ENCODE assay signal across 21 cellular contexts in genomic region chr2:170181602-170182001, GRCh38. TPM values are rescaled to one million over a fixed set of nuclear protein-coding genes. Genes with fewer than 3 reads are reported as not detected.
"Had no signal": no experiment of that assay in that cellular context is flagged by ENCODE, and none has a peak within 500 bp of the region (broad histone marks: within the 10 kb centered on the region; RNA-seq: fewer than 3 reads in every experiment).

No MANE protein-coding gene starts in this region.

- H3K36me3 ChIP-seq: heart left ventricle, ovary had no signal

- H3K27ac ChIP-seq: dorsolateral prefrontal cortex, heart left ventricle, ovary had no signal

- H3K4me3 ChIP-seq: dorsolateral prefrontal cortex, heart left ventricle, mucosa of descending colon, ovary had no signal

- ATAC-seq: heart left ventricle; left lobe of liver; mucosa of descending colon; naive thymus-derived CD8-positive, alpha-beta T cell; right cardiac atrium had no signal

- H3K4me3 Mint-ChIP-seq: naive thymus-derived CD8-positive, alpha-beta T cell; neural crest cell; type B pancreatic cell had no signal

- H3K9me3 ChIP-seq: mucosa of descending colon, ovary had no signal

- H3K27ac Mint-ChIP-seq: progenitor cell of endocrine pancreas, type B pancreatic cell had no signal

- DNase-seq: cortex of kidney; dorsolateral prefrontal cortex; effector CD8-positive, alpha-beta T cell; heart left ventricle; hypothalamus; mammary epithelial cell; mucosa of descending colon; naive thymus-derived CD8-positive, alpha-beta T cell; nucleus accumbens; ovary; right cardiac atrium; small intestine; stimulated activated CD4-positive, alpha-beta T cell treated with anti-CD3 and anti-CD28 coated beads, Interleukin-2, amount 100 ng/mL, for 48 hours; stimulated activated naive CD4-positive, alpha-beta T cell treated with Interleukin-2 at 50 U/mL for 16 hours had no signal

- H3K27me3 ChIP-seq: dorsolateral prefrontal cortex, heart left ventricle, ovary had no signal

- FAIRE-seq: urothelium cell line had no signal

- H3K27me3 Mint-ChIP-seq: progenitor cell of endocrine pancreas, type B pancreatic cell had no signal

RNA-seq across cellular contexts. Expression of gene MYO3B, which starts 3.7 kb away (rescaled TPM):
- total RNA-seq: glomerular endothelial cell; left lobe of liver; mesenteric fat pad; naive thymus-derived CD8-positive, alpha-beta T cell; neural crest cell; progenitor cell of endocrine pancreas; right cardiac atrium had no signal
